ENCODE assay signal across 13 cellular contexts in the genomic region with DNA sequence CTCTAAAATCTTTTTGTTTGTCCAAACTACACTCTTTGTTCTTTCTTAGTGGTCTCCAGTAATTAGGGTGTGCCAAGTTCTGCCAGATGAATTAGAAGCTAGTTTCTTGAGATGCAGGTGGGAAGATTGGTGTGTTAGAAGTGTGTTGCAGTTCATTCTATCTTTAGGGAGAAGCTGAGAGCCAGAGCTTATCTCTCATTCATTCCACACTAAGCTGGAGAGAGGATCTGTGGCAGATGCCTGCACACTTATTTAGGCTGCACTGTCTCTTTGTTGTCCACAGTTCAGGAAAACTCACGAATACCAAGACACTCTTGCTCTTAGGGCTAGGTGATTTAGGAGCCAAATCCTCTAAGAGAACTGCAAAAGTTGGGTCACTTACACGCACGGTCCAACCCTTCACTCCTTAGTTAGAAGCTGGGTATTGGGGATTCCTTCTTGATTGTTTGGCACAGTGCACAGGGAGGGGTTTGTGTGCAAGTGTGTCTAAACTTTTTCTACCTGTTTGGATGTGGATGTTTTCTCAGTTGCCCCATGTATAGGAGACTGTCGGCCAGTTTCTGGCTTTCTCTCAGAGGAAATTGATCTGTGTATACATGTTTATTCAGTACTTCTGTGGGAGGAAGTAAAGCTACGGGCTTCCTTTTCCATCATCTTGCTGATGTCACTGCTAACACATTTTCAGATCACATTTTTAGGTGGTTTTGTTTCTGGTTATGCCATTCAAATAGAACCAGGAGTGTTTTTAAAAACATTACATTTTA. TPM values are rescaled to one million over a fixed set of nuclear protein-coding genes. Genes with fewer than 3 reads are reported as not detected.
DNase-seq lines count a peak whose midpoint lies in the region; ATAC-seq lines count a peak whose summit lies in the region.
"Had no signal": no experiment of that assay in that cellular context is flagged by ENCODE, and none has a peak within 500 bp of the region (broad histone marks: within the 10 kb centered on the region; RNA-seq: fewer than 3 reads in every experiment).

No MANE protein-coding gene starts in this region.

- CTCF ChIA-PET in activated naive CD4-positive, alpha-beta T cell treated with anti-CD3 and anti-CD28 coated beads, Interleukin-2, amount 10 ng/mL, durations not matched to agents 7 days and 5 days (lab: Charles Lee), result interaction anchor here (1.0 to 1.6 kb wide), 5 partner anchors 8 to 167 kb away, joined by 3 to 4 read pairs (median 4); no protein-coding TSS in a partner anchor

- no peak for DNase-seq in activated naive CD4-positive, alpha-beta T cell treated with anti-CD3 and anti-CD28 coated beads, Interleukin-2, amount 10 ng/mL, durations not matched to agents 7 days and 5 days
- no peak for DNase-seq in activated naive CD4-positive, alpha-beta T cell treated with anti-CD3 and anti-CD28 coated beads, Interleukin-2, amount 50 U/mL, for 16 hours
- no peak for DNase-seq in activated T-helper 1 cell treated with anti-CD3 and anti-CD28 coated beads, Interleukin-12 subunit alpha, Interleukin-12 subunit beta, Interleukin-2, Interleukin-4 antibody, amounts not matched to agents 30 ng/mL and 10 ng/mL and 1 ng/mL, durations not matched to agents 14 hours and 24 hours and 36 hours (ENCODE audit: low spot score)
- DNase-seq in GM19238 (ENCODE audit: insufficient read length, low spot score), result no peak
- no peak for DNase-seq in NCI-H774 (lab: John Stamatoyannopoulos, UW)
- DNase-seq: activated CD4-positive, CD25-positive, alpha-beta regulatory T cell; amygdala; GF-D8; Kasumi-1; small intestine had no signal

- H3K27ac Mint-ChIP-seq in activated naive CD4-positive, alpha-beta T cell treated with anti-CD3 and anti-CD28 coated beads, Interleukin-2, amount 10 ng/mL, durations not matched to agents 7 days and 5 days, result peak overlapping the region; percentile 55
- peak overlapping the region; percentile 82 for H3K27ac Mint-ChIP-seq in activated T-helper 1 cell treated with anti-CD3 and anti-CD28 coated beads, Interleukin-12 subunit alpha, Interleukin-12 subunit beta, Interleukin-2, Interleukin-4 antibody, amounts not matched to agents 30 ng/mL and 10 ng/mL and 1 ng/mL, durations not matched to agents 14 hours and 24 hours and 36 hours
- H3K27ac Mint-ChIP-seq in stimulated activated memory B cell treated with anti-CD40 and anti-IgM and Interleukin-4, amounts not matched to agents 10 μg/mL and 1 μg/mL and 100 μg/mL, for 72 hours, result peak overlapping the region; percentile 68

- peaks cover 30% of the 10 kb centered on the region for H3K36me3 Mint-ChIP-seq in activated naive CD4-positive, alpha-beta T cell treated with anti-CD3 and anti-CD28 coated beads, Interleukin-2, amount 10 ng/mL, durations not matched to agents 7 days and 5 days
- H3K36me3 Mint-ChIP-seq in activated T-helper 1 cell treated with anti-CD3 and anti-CD28 coated beads, Interleukin-12 subunit alpha, Interleukin-12 subunit beta, Interleukin-2, Interleukin-4 antibody, amounts not matched to agents 30 ng/mL and 10 ng/mL and 1 ng/mL, durations not matched to agents 14 hours and 24 hours and 36 hours (ENCODE audit: low read depth), result peaks cover 7% of the 10 kb centered on the region
- H3K36me3 Mint-ChIP-seq in stimulated activated memory B cell treated with anti-CD40 and anti-IgM and Interleukin-4, amounts not matched to agents 10 μg/mL and 1 μg/mL and 100 μg/mL, for 72 hours, result peaks cover 39% of the 10 kb centered on the region

- ATAC-seq in GM21723 (IDR thresholded peaks at IDR 0.05; ENCODE audit: unreplicated experiment), result peak; percentile 41
- no peak for ATAC-seq in stimulated activated memory B cell treated with anti-CD40 and anti-IgM and Interleukin-4, amounts not matched to agents 10 μg/mL and 1 μg/mL and 100 μg/mL, for 72 hours
- ATAC-seq in GM18861 (IDR thresholded peaks at IDR 0.05; ENCODE audit: unreplicated experiment), result no peak

- peaks cover 29% of the 10 kb centered on the region for H3K4me1 Mint-ChIP-seq in activated naive CD4-positive, alpha-beta T cell treated with anti-CD3 and anti-CD28 coated beads, Interleukin-2, amount 10 ng/mL, durations not matched to agents 7 days and 5 days
- H3K4me1 Mint-ChIP-seq in activated T-helper 1 cell treated with anti-CD3 and anti-CD28 coated beads, Interleukin-12 subunit alpha, Interleukin-12 subunit beta, Interleukin-2, Interleukin-4 antibody, amounts not matched to agents 30 ng/mL and 10 ng/mL and 1 ng/mL, durations not matched to agents 14 hours and 24 hours and 36 hours (ENCODE audit: low read depth), result peaks cover 39% of the 10 kb centered on the region
- H3K4me1 Mint-ChIP-seq in stimulated activated memory B cell treated with anti-CD40 and anti-IgM and Interleukin-4, amounts not matched to agents 10 μg/mL and 1 μg/mL and 100 μg/mL, for 72 hours, result peaks cover 64% of the 10 kb centered on the region

- no peaks in the 10 kb centered on the region for H3K27me3 Mint-ChIP-seq in activated naive CD4-positive, alpha-beta T cell treated with anti-CD3 and anti-CD28 coated beads, Interleukin-2, amount 10 ng/mL, durations not matched to agents 7 days and 5 days
- no peaks in the 10 kb centered on the region for H3K27me3 Mint-ChIP-seq in activated T-helper 1 cell treated with anti-CD3 and anti-CD28 coated beads, Interleukin-12 subunit alpha, Interleukin-12 subunit beta, Interleukin-2, Interleukin-4 antibody, amounts not matched to agents 30 ng/mL and 10 ng/mL and 1 ng/mL, durations not matched to agents 14 hours and 24 hours and 36 hours (ENCODE audit: insufficient read depth)
- no peaks in the 10 kb centered on the region for H3K27me3 Mint-ChIP-seq in stimulated activated memory B cell treated with anti-CD40 and anti-IgM and Interleukin-4, amounts not matched to agents 10 μg/mL and 1 μg/mL and 100 μg/mL, for 72 hours

- peaks cover 15% of the 10 kb centered on the region for H3K9me3 Mint-ChIP-seq in activated naive CD4-positive, alpha-beta T cell treated with anti-CD3 and anti-CD28 coated beads, Interleukin-2, amount 10 ng/mL, durations not matched to agents 7 days and 5 days
- H3K9me3 Mint-ChIP-seq in activated T-helper 1 cell treated with anti-CD3 and anti-CD28 coated beads, Interleukin-12 subunit alpha, Interleukin-12 subunit beta, Interleukin-2, Interleukin-4 antibody, amounts not matched to agents 30 ng/mL and 10 ng/mL and 1 ng/mL, durations not matched to agents 14 hours and 24 hours and 36 hours, result peaks cover 30% of the 10 kb centered on the region
- peaks cover 18% of the 10 kb centered on the region for H3K9me3 Mint-ChIP-seq in stimulated activated memory B cell treated with anti-CD40 and anti-IgM and Interleukin-4, amounts not matched to agents 10 μg/mL and 1 μg/mL and 100 μg/mL, for 72 hours

- intact Hi-C loops in activated T-helper 1 cell treated with anti-CD3 and anti-CD28 coated beads, Interleukin-12 subunit alpha, Interleukin-12 subunit beta, Interleukin-2, Interleukin-4 antibody, amounts not matched to agents 30 ng/mL and 10 ng/mL and 1 ng/mL, durations not matched to agents 14 hours and 24 hours and 36 hours (cut with micrococcal nuclease), result loop anchor here (10.0 kb wide), 1 partner anchor 568 kb away; a partner anchor contains a TSS

- H3K4me3 Mint-ChIP-seq in activated naive CD4-positive, alpha-beta T cell treated with anti-CD3 and anti-CD28 coated beads, Interleukin-2, amount 10 ng/mL, durations not matched to agents 7 days and 5 days, result no peak overlapping the region
- peak overlapping the region; percentile 28 for H3K4me3 Mint-ChIP-seq in activated T-helper 1 cell treated with anti-CD3 and anti-CD28 coated beads, Interleukin-12 subunit alpha, Interleukin-12 subunit beta, Interleukin-2, Interleukin-4 antibody, amounts not matched to agents 30 ng/mL and 10 ng/mL and 1 ng/mL, durations not matched to agents 14 hours and 24 hours and 36 hours
- H3K4me3 Mint-ChIP-seq in stimulated activated memory B cell treated with anti-CD40 and anti-IgM and Interleukin-4, amounts not matched to agents 10 μg/mL and 1 μg/mL and 100 μg/mL, for 72 hours, result no peak overlapping the region

RNA-seq across cellular contexts. Expression of a gene that starts 49.5 kb away (rescaled TPM):
- total RNA-seq in activated T-helper 1 cell treated with anti-CD3 and anti-CD28 coated beads, Interleukin-12 subunit alpha, Interleukin-12 subunit beta, Interleukin-2, Interleukin-4 antibody, amounts not matched to agents 30 ng/mL and 10 ng/mL and 1 ng/mL, durations not matched to agents 14 hours and 24 hours and 36 hours, result 24.3 and 26.3 TPM in 2 replicates
